Comparison of ENCODE assay signal across 10 cellular contexts in genomic region chr14:20988717-20989116, GRCh38. TPM values are rescaled to one million over a fixed set of nuclear protein-coding genes. Genes with fewer than 3 reads are reported as not detected.
DNase-seq lines count a peak whose midpoint lies in the region; ATAC-seq and TF ChIP-seq lines count a peak whose summit lies in the region.
"Had no signal": no experiment of that assay in that cellular context is flagged by ENCODE, and none has a peak within 500 bp of the region (broad histone marks: within the 10 kb centered on the region; RNA-seq: fewer than 3 reads in every experiment).

No MANE protein-coding gene starts in this region.

- TF ChIP-seq CTCF in activated B cell treated with CpG ODN at 0.5 μM for 24 hours (IDR thresholded peaks at IDR 0.05) (no peak), testis (IDR thresholded peaks at IDR 0.05) (no peak)

- no peak overlapping the region for H3K9ac ChIP-seq in iPS-18a (ENCODE audit: low read length)

- peaks cover 2% of the 10 kb centered on the region for H3K27me3 Mint-ChIP-seq in activated CD8-positive, alpha-beta memory T cell treated with anti-CD3 and anti-CD28 coated beads, Interleukin-2, amount 10 ng/mL, durations not matched to agents 7 days and 5 days
- no peaks in the 10 kb centered on the region for H3K27me3 Mint-ChIP-seq in activated B cell treated with CpG ODN at 0.5 μM for 24 hours

- CTCF ChIA-PET in activated CD8-positive, alpha-beta memory T cell treated with anti-CD3 and anti-CD28 coated beads, Interleukin-2, amount 10 ng/mL, durations not matched to agents 7 days and 5 days (lab: Charles Lee), result interaction anchor here (0.6 to 2.9 kb wide), 5 partner anchors 16 to 131 kb away, joined by 3 to 27 read pairs (median 4); no protein-coding TSS in a partner anchor
- CTCF ChIA-PET in activated B cell treated with CpG ODN at 0.5 μM for 24 hours (lab: Charles Lee), result interaction anchor here (1.0 to 1.6 kb wide), 2 partner anchors 18 to 26 kb away, joined by 3 to 8 read pairs; no protein-coding TSS in a partner anchor

- H3K4me1 Mint-ChIP-seq in activated CD8-positive, alpha-beta memory T cell treated with anti-CD3 and anti-CD28 coated beads, Interleukin-2, amount 10 ng/mL, durations not matched to agents 7 days and 5 days, result peaks cover 37% of the 10 kb centered on the region
- peaks cover 31% of the 10 kb centered on the region for H3K4me1 Mint-ChIP-seq in activated B cell treated with CpG ODN at 0.5 μM for 24 hours

- H3K27ac ChIP-seq in iPS-18a (ENCODE audit: low read length) (no peak overlapping the region), testis (peak overlapping the region in 1 of 2 donors; percentile 84)

- peaks cover 16% of the 10 kb centered on the region for H3K36me3 Mint-ChIP-seq in activated CD8-positive, alpha-beta memory T cell treated with anti-CD3 and anti-CD28 coated beads, Interleukin-2, amount 10 ng/mL, durations not matched to agents 7 days and 5 days
- peaks cover 29% of the 10 kb centered on the region for H3K36me3 Mint-ChIP-seq in activated B cell treated with CpG ODN at 0.5 μM for 24 hours (ENCODE audit: low read depth)

- H3K9me3 ChIP-seq in iPS-18a (ENCODE audit: control insufficient read depth, low read depth, low read length) (no peaks in the 10 kb centered on the region), testis (no peaks in the 10 kb centered on the region)
- H3K9me3 ChIP-seq: HAP-1 had no signal

- TF ChIP-seq POLR2A in testis (IDR thresholded peaks at IDR 0.05), result no peak

- H3K4me1 ChIP-seq in iPS-18a (ENCODE audit: control insufficient read depth, low read depth, low read length) (no peaks in the 10 kb centered on the region), testis (peaks cover 13% of the 10 kb centered on the region)

- POLR2A ChIA-PET in activated B cell treated with CpG ODN at 0.5 μM for 24 hours (lab: Charles Lee), result no interaction called here

- no peak for ATAC-seq in activated CD8-positive, alpha-beta memory T cell treated with anti-CD3 and anti-CD28 coated beads, Interleukin-2, amount 10 ng/mL, durations not matched to agents 7 days and 5 days
- no peak for ATAC-seq in activated B cell treated with CpG ODN at 0.5 μM for 24 hours (ENCODE audit: low read depth)

- no peaks in the 10 kb centered on the region for H3K9me3 Mint-ChIP-seq in activated CD8-positive, alpha-beta memory T cell treated with anti-CD3 and anti-CD28 coated beads, Interleukin-2, amount 10 ng/mL, durations not matched to agents 7 days and 5 days (ENCODE audit: low read depth)
- H3K9me3 Mint-ChIP-seq in activated B cell treated with CpG ODN at 0.5 μM for 24 hours, result no peaks in the 10 kb centered on the region

- H3K27ac Mint-ChIP-seq in activated CD8-positive, alpha-beta memory T cell treated with anti-CD3 and anti-CD28 coated beads, Interleukin-2, amount 10 ng/mL, durations not matched to agents 7 days and 5 days, result peak overlapping the region; percentile 52
- no peak overlapping the region for H3K27ac Mint-ChIP-seq in activated B cell treated with CpG ODN at 0.5 μM for 24 hours

- intact Hi-C loops in activated B cell treated with CpG ODN at 0.5 μM for 24 hours (cut with micrococcal nuclease) (loop anchor here (1.0 kb wide), 3 partner anchors 17 to 645 kb away; partner anchors contain the start of gene PARP2), testis (cut with DNase I; ENCODE audit: low total_unique reads) (no loop called here)

- H3K4me3 Mint-ChIP-seq in activated CD8-positive, alpha-beta memory T cell treated with anti-CD3 and anti-CD28 coated beads, Interleukin-2, amount 10 ng/mL, durations not matched to agents 7 days and 5 days, result peak overlapping the region; percentile 44
- H3K4me3 Mint-ChIP-seq in activated B cell treated with CpG ODN at 0.5 μM for 24 hours, result peak overlapping the region; percentile 52

- H3K27me3 ChIP-seq in iPS-18a (ENCODE audit: control insufficient read depth, insufficient read depth, low read length), result no peaks in the 10 kb centered on the region
- no peaks in the 10 kb centered on the region for H3K27me3 ChIP-seq in testis

- 81 to 82% methylated on average over 10 of the region's 10 CpGs for WGBS in testis, 2 donors

- peaks cover 15% of the 10 kb centered on the region for H3K36me3 ChIP-seq in iPS-18a (ENCODE audit: control insufficient read depth, low read depth, low read length)
- no peaks in the 10 kb centered on the region for H3K36me3 ChIP-seq in testis (ENCODE audit: low read depth, missing control alignments)

- H3K4me3 ChIP-seq in iPS-18a (ENCODE audit: low read length), result peak overlapping the region; percentile 53
- peak overlapping the region; percentile 72 to 97 for H3K4me3 ChIP-seq in testis

- no peak for DNase-seq in activated CD8-positive, alpha-beta memory T cell treated with anti-CD3 and anti-CD28 coated beads, Interleukin-2, amount 10 ng/mL, durations not matched to agents 7 days and 5 days
- no peak for DNase-seq in activated CD8-positive, alpha-beta memory T cell treated with anti-CD3 and anti-CD28 coated beads, Interleukin-2, amount 50 U/mL, for 4 hours
- DNase-seq in activated B cell treated with CpG ODN at 0.5 μM for 24 hours, result no peak
- DNase-seq in testis, result no peak
- DNase-seq in putamen (ENCODE audit: low spot score), result no peak
- DNase-seq in NCI-H748 treated with DMSO at 0.1 percent for 48 hours (lab: John Stamatoyannopoulos, UW), result no peak
- DNase-seq in activated CD4-positive, alpha-beta T cell treated with anti-CD3 and anti-CD28 coated beads, Interleukin-2, amount 50 U/mL, for 48 hours, result no peak
- DNase-seq: NCI-H2171 treated with DMSO at 0.1 percent for 48 hours had no signal

RNA-seq across cellular contexts. Expression of gene METTL17, which starts 1.1 kb away (rescaled TPM):
- total RNA-seq in activated CD8-positive, alpha-beta memory T cell treated with anti-CD3 and anti-CD28 coated beads, Interleukin-2, amount 10 ng/mL, durations not matched to agents 7 days and 5 days, result 100 to 1,000 TPM; 102 to 111 TPM
- 94.2 and 94.7 TPM in 2 replicates for total RNA-seq in activated B cell treated with CpG ODN at 0.5 μM for 24 hours
- total RNA-seq in testis, result 10 to 100 TPM; 93.2 to 93.4 TPM
- 68.9 TPM for polyA plus RNA-seq in testis (ENCODE audit: insufficient read depth, low read depth, low replicate concordance)

RNA-seq across cellular contexts. Expression of gene SLC39A2, which starts 10.4 kb away (rescaled TPM):
- total RNA-seq in activated CD8-positive, alpha-beta memory T cell treated with anti-CD3 and anti-CD28 coated beads, Interleukin-2, amount 10 ng/mL, durations not matched to agents 7 days and 5 days, result under 1 TPM; 0.16 to 0.44 TPM
- total RNA-seq in activated B cell treated with CpG ODN at 0.5 μM for 24 hours, result 0.38 TPM in 1 of 2 replicates, not detected in the other
- under 1 TPM; 0.24 to 0.31 TPM for total RNA-seq in testis
- not detected for polyA plus RNA-seq in testis (ENCODE audit: insufficient read depth, low read depth, low replicate concordance)

RNA-seq across cellular contexts. Expression of gene RNASE2, which starts 33.4 kb away (rescaled TPM):
- not detected for total RNA-seq in activated CD8-positive, alpha-beta memory T cell treated with anti-CD3 and anti-CD28 coated beads, Interleukin-2, amount 10 ng/mL, durations not matched to agents 7 days and 5 days
- total RNA-seq in activated B cell treated with CpG ODN at 0.5 μM for 24 hours (not detected in 2 replicates), testis (not detected)
- polyA plus RNA-seq in testis (ENCODE audit: insufficient read depth, low read depth, low replicate concordance), result 0.65 TPM

RNA-seq across cellular contexts. Expression of gene NDRG2, which starts 36.1 kb away (rescaled TPM):
- 1 to 10 TPM; 2.1 to 6.9 TPM for total RNA-seq in activated CD8-positive, alpha-beta memory T cell treated with anti-CD3 and anti-CD28 coated beads, Interleukin-2, amount 10 ng/mL, durations not matched to agents 7 days and 5 days
- total RNA-seq in activated B cell treated with CpG ODN at 0.5 μM for 24 hours (2.1 and 3.9 TPM in 2 replicates), testis (100 to 1,000 TPM in 1 of 2 donors, 10 to 100 TPM in 1; 98.4 to 106 TPM)
- polyA plus RNA-seq in testis (ENCODE audit: insufficient read depth, low read depth, low replicate concordance), result 85.6 TPM

RNA-seq across cellular contexts. Expression of gene TPPP2, which starts 41.3 kb away (rescaled TPM):
- not detected for total RNA-seq in activated CD8-positive, alpha-beta memory T cell treated with anti-CD3 and anti-CD28 coated beads, Interleukin-2, amount 10 ng/mL, durations not matched to agents 7 days and 5 days
- not detected in 2 replicates for total RNA-seq in activated B cell treated with CpG ODN at 0.5 μM for 24 hours
- total RNA-seq in testis, result 100 to 1,000 TPM in 1 of 2 donors, 10 to 100 TPM in 1; 94.3 to 201 TPM
- 490 TPM for polyA plus RNA-seq in testis (ENCODE audit: insufficient read depth, low read depth, low replicate concordance)
